Comparison of ENCODE assay signal across 15 cellular contexts in the genomic region with DNA sequence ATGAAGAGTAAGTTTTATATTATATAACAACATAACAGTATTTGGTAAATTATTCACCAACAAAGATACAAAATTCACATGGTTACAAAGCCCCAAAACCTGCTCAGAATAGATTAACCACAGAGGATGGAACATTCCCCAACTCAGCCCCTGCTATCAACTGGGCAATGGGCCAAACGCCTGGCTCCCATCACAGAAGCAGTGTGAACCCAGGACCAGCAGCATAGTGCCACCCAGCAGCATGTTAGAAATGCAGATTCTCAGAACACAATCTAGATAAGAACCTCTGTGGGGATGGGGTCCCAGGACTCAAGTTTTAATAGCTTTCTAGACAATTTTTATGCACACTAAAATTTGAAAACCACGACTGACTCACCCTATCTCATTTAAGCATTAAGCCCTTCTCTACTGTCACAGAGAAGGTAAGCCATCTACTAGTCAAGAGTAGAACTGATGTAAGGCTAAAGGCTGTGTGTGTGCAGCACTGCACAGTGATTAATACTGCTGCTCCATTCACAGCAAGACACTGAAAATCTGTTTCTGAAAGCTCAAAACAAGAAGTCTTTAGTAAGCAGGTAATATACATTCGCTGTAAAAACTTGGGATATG. TPM values are rescaled to one million over a fixed set of nuclear protein-coding genes. Genes with fewer than 3 reads are reported as not detected.
DNase-seq lines count a peak whose midpoint lies in the region; FAIRE-seq and TF ChIP-seq lines count a peak whose summit lies in the region.
"Had no signal": no experiment of that assay in that cellular context is flagged by ENCODE, and none has a peak within 500 bp of the region (broad histone marks: within the 10 kb centered on the region; RNA-seq: fewer than 3 reads in every experiment).

No MANE protein-coding gene starts in this region.

- TF ChIP-seq CTCF in chondrocyte (IDR thresholded peaks at IDR 0.05), result no peak
- TF ChIP-seq CTCF in ovary (IDR thresholded peaks at IDR 0.05), result no peak

- no peak overlapping the region for H3K27ac ChIP-seq in ovary
- H3K27ac ChIP-seq: epithelial cell of prostate, hepatocyte had no signal

- H3K27me3 ChIP-seq in ovary, result no peaks in the 10 kb centered on the region
- H3K27me3 ChIP-seq: hepatocyte had no signal

- intact Hi-C loops in ovary (cut with DNase I), result no loop called here

- no peaks in the 10 kb centered on the region for H3K9me3 Mint-ChIP-seq in chondrocyte (ENCODE audit: low read depth)
- H3K9me3 Mint-ChIP-seq: CD4-positive, alpha-beta T cell; nephron had no signal

- H3K36me3 Mint-ChIP-seq in chondrocyte (ENCODE audit: low read depth), result peaks cover 25% of the 10 kb centered on the region

- H3K9me3 ChIP-seq in ovary, result no peaks in the 10 kb centered on the region

- TF ChIP-seq POLR2A in H54 (IDR thresholded peaks at IDR 0.05; ENCODE audit: low read depth, low read length) (no peak), ovary (IDR thresholded peaks at IDR 0.05) (no peak)

- H3K4me1 ChIP-seq in ovary (ENCODE audit: insufficient read depth), result peaks cover 2% of the 10 kb centered on the region

- H3K4me3 Mint-ChIP-seq in chondrocyte (ENCODE audit: unreplicated experiment), result no peak overlapping the region
- H3K4me3 Mint-ChIP-seq: CD4-positive, alpha-beta T cell; nephron had no signal

- H3K36me3 ChIP-seq in ovary, result no peaks in the 10 kb centered on the region

- H3K4me1 Mint-ChIP-seq in chondrocyte (ENCODE audit: low read depth), result peaks cover 19% of the 10 kb centered on the region
- H3K4me1 Mint-ChIP-seq: nephron had no signal

- peak overlapping the region; percentile 59 for H3K27ac Mint-ChIP-seq in chondrocyte (ENCODE audit: unreplicated experiment)
- H3K27ac Mint-ChIP-seq: CD4-positive, alpha-beta T cell; nephron had no signal

- no peak for TF ChIP-seq EP300 in ovary (IDR thresholded peaks at IDR 0.05)

- FAIRE-seq in H54 (lab: Jason Lieb, UNC), result peak; percentile 23
- FAIRE-seq: bronchial epithelial cell, G401.6 had no signal

- 49 to 58% (median 54%) methylated on average over 3 of the region's 3 CpGs for WGBS in ovary, 3 donors

- no peak overlapping the region for H3K4me3 ChIP-seq in ovary
- H3K4me3 ChIP-seq: hepatocyte had no signal

- DNase-seq in H54 (ENCODE audit: insufficient read length, low spot score), result no peak
- DNase-seq in OCI-M1 (lab: John Stamatoyannopoulos, UW), result peak; percentile 48
- DNase-seq in chondrocyte (ENCODE audit: low spot score), result no peak
- DNase-seq in ovary, result peak; percentile 37 to 75 (median 47)
- no peak for DNase-seq in NCI-H82 (lab: John Stamatoyannopoulos, UW)
- DNase-seq in activated gamma-delta T cell treated with Interleukin-2 at 50 U/mL for 16 hours, result no peak
- DNase-seq in KG1 (lab: John Stamatoyannopoulos, UW), result no peak
- DNase-seq: activated CD4-positive, alpha-beta T cell treated with anti-CD3 and anti-CD28 coated beads for 4 hours; activated effector memory CD4-positive, alpha-beta T cell treated with anti-CD3 and anti-CD28 coated beads, Interleukin-2, amount 50 U/mL, for 16 hours; CD4-positive, alpha-beta T cell had no signal

- no peaks in the 10 kb centered on the region for H3K27me3 Mint-ChIP-seq in chondrocyte (ENCODE audit: low read depth)
- H3K27me3 Mint-ChIP-seq: CD4-positive, alpha-beta T cell had no signal

RNA-seq across cellular contexts. Expression of gene AFG3L2, which starts 15.2 kb away (rescaled TPM):
- 36.2 to 38.5 TPM (median 37.0 TPM) in 3 replicates for total RNA-seq in chondrocyte
- total RNA-seq in ovary, result 10 to 100 TPM; 28.7 to 42.5 (median 36.3) TPM
- 10 to 100 TPM; 28.3 to 30.0 TPM for polyA plus RNA-seq in ovary

RNA-seq across cellular contexts. Expression of gene PRELID3A, which starts 45.9 kb away (rescaled TPM):
- 12.0 to 16.3 TPM (median 14.4 TPM) in 3 replicates for total RNA-seq in chondrocyte
- total RNA-seq in ovary, result 1 to 10 TPM; 1.1 to 8.2 (median 5.7) TPM
- 1 to 10 TPM; 3.7 to 4.8 TPM for polyA plus RNA-seq in ovary

RNA-seq across cellular contexts. Expression of gene TUBB6, which starts 53.8 kb away (rescaled TPM):
- total RNA-seq in chondrocyte, result 196 to 204 TPM (median 198 TPM) in 3 replicates
- total RNA-seq in ovary, result 100 to 1,000 TPM in 6 of 7 donors, 10 to 100 TPM in 1; 85.6 to 155 (median 139) TPM
- 10 to 100 TPM; 77.3 to 95.5 TPM for polyA plus RNA-seq in ovary

Comparison
In these comparisons a context has a peak if more than half of its experiments do, and no peak if none do; other contexts are left out.
1. DNase-seq: peak in OCI-M1 (single experiment) and ovary (5 of 5); none in H54 (single experiment), chondrocyte (single experiment), NCI-H82 (single experiment), activated gamma-delta T cell treated with Interleukin-2 at 50 U/mL for 16 hours (single experiment) and KG1 (single experiment).